In genomic region chr12:57546438-57547365, GRCh38 we compare ENCODE assay signal across 1 cellular context.
TF ChIP-seq lines count a peak whose summit lies in the region.

Gene DCTN2, minus strand, starts transcription at chr12:57547192. Its CDS starts 129 bp downstream, at chr12:57547063.

TF ChIP-seq in H1, 55 proteins besides CTCF, POLR2A, EP300 and RAD21 (continued from another document):
- TF ChIP-seq RNF2 (IDR thresholded peaks at IDR 0.05; ENCODE audit: borderline replicate concordance, low read depth, low read length, missing control alignments, poor library complexity, severe bottlenecking), result no peak
- no peak for TF ChIP-seq KDM5A (IDR thresholded peaks at IDR 0.05; ENCODE audit: low read length)
- peak; percentile 93 for TF ChIP-seq KDM4A (IDR thresholded peaks at IDR 0.05; ENCODE audit: low read depth, low read length, severe bottlenecking)
- no peak for TF ChIP-seq KDM1A (IDR thresholded peaks at IDR 0.05; ENCODE audit: borderline replicate concordance, low read length)
- TF ChIP-seq CREB1 (IDR thresholded peaks at IDR 0.05), result peak; percentile 93
- no peak for TF ChIP-seq MAX (IDR thresholded peaks at IDR 0.05)
- no peak for TF ChIP-seq FOSL1 (IDR thresholded peaks at IDR 0.05; ENCODE audit: insufficient read depth, low read depth, low read length)
- peak; percentile 66 for TF ChIP-seq PHF8 (conservative IDR thresholded peaks at IDR 0.05; ENCODE audit: low read depth, low read length)
- no peak for TF ChIP-seq TAF7 (optimal IDR thresholded peaks at IDR 0.05; ENCODE audit: borderline replicate concordance, low read depth, low read length)
- TF ChIP-seq USF2 (IDR thresholded peaks at IDR 0.05; ENCODE audit: low read length), result no peak
- TF ChIP-seq CHD7 (IDR thresholded peaks at IDR 0.05; ENCODE audit: insufficient replicate concordance, low read length), result no peak
- no peak for TF ChIP-seq ZNF274 (IDR thresholded peaks at IDR 0.05; ENCODE audit: borderline replicate concordance, extremely low read depth, low read length)
- peak; percentile 64 for TF ChIP-seq TAF1 (IDR thresholded peaks at IDR 0.05; ENCODE audit: low read depth, low read length)
- TF ChIP-seq RBBP5 (IDR thresholded peaks at IDR 0.05; ENCODE audit: borderline replicate concordance, low read depth, low read length), result no peak; the same call in 1 of the 2 replicates
- TF ChIP-seq NANOG (IDR thresholded peaks at IDR 0.05; ENCODE audit: insufficient read depth, low read depth, low read length, poor library complexity, severe bottlenecking), result no peak
- peak; percentile 83 for TF ChIP-seq SIX5 (IDR thresholded peaks at IDR 0.05; ENCODE audit: low read depth, low read length)
- TF ChIP-seq SP4 (IDR thresholded peaks at IDR 0.05; ENCODE audit: low read length), result no peak
- TF ChIP-seq SUZ12 (IDR thresholded peaks at IDR 0.05; ENCODE audit: low read length), result no peak
- TF ChIP-seq JUN (IDR thresholded peaks at IDR 0.05; ENCODE audit: low read depth, low read length), result no peak
- peak; percentile 59 to 72; a peak in 1 of 4 replicates for TF ChIP-seq SIN3A (conservative IDR thresholded peaks at IDR 0.05 in 1 of 2, IDR thresholded peaks at IDR 0.05 in 1 of 2; ENCODE audit: low read depth in 1 of 2, low read length in 2 of 2)
- TF ChIP-seq RFX5 (IDR thresholded peaks at IDR 0.05; ENCODE audit: borderline replicate concordance, low read depth, low read length), result no peak
- no peak for TF ChIP-seq YY1 (IDR thresholded peaks at IDR 0.05; ENCODE audit: low read depth, low read length)
- TF ChIP-seq MAFK (IDR thresholded peaks at IDR 0.05; ENCODE audit: low read depth, low read length), result no peak
- no peak for TF ChIP-seq GABPA (IDR thresholded peaks at IDR 0.05; ENCODE audit: borderline replicate concordance, insufficient read depth, low read length)
- TF ChIP-seq SP1 (IDR thresholded peaks at IDR 0.05; ENCODE audit: low read depth, low read length), result no peak
- 0 out of 2 replicates have a peak, but pooled peaks have one; percentile 33 for TF ChIP-seq TBP (IDR thresholded peaks at IDR 0.05; ENCODE audit: low read depth, low read length)
- no peak for TF ChIP-seq HDAC2 (IDR thresholded peaks at IDR 0.05; ENCODE audit: borderline replicate concordance in 1 of 2, low read depth in 2 of 2, low read length in 2 of 2)
- peak; percentile 99 for TF ChIP-seq CHD2 (IDR thresholded peaks at IDR 0.05; ENCODE audit: low read length)
- TF ChIP-seq CTBP2 (IDR thresholded peaks at IDR 0.05; ENCODE audit: borderline replicate concordance, insufficient read depth, insufficient read length, low read length), result peak; percentile 7
- no peak for TF ChIP-seq TEAD4 (IDR thresholded peaks at IDR 0.05; ENCODE audit: low read depth, low read length)
- TF ChIP-seq SAP30 (IDR thresholded peaks at IDR 0.05; ENCODE audit: insufficient read depth, insufficient replicate concordance, low read length), result peak; percentile 43
- peak; percentile 85 for TF ChIP-seq ASH2L (IDR thresholded peaks at IDR 0.05; ENCODE audit: low read length)
- TF ChIP-seq JUND (IDR thresholded peaks at IDR 0.05; ENCODE audit: low read length), result peak; percentile 69; the same call in 1 of the 2 replicates
- TF ChIP-seq TCF12 (IDR thresholded peaks at IDR 0.05; ENCODE audit: low read depth, low read length), result no peak
- TF ChIP-seq EZH2 (IDR thresholded peaks at IDR 0.05; ENCODE audit: low read depth, low read length, severe bottlenecking), result no peak
- TF ChIP-seq SIRT6 (IDR thresholded peaks at IDR 0.05; ENCODE audit: low read length), result no peak
- no peak for TF ChIP-seq CHD1 (IDR thresholded peaks at IDR 0.05; ENCODE audit: low read depth, low read length)
- no peak for TF ChIP-seq HDAC6 (IDR thresholded peaks at IDR 0.05; ENCODE audit: low read depth, low read length)
- TF ChIP-seq GTF2F1 (IDR thresholded peaks at IDR 0.05; ENCODE audit: borderline replicate concordance, low read depth, low read length), result no peak
- no peak for TF ChIP-seq NRF1 (IDR thresholded peaks at IDR 0.05; ENCODE audit: low read depth, low read length)
- no peak for TF ChIP-seq BCL11A (IDR thresholded peaks at IDR 0.05; ENCODE audit: low read depth in 2 of 2, low read length in 2 of 2)
- TF ChIP-seq POLR2AphosphoS5 (IDR thresholded peaks at IDR 0.05; ENCODE audit: low read depth, low read length), result peak; percentile 31; the same call in 1 of the 2 replicates
- no peak for TF ChIP-seq RXRA (IDR thresholded peaks at IDR 0.05; ENCODE audit: insufficient read depth, low read depth, low read length)
- TF ChIP-seq POU5F1 (IDR thresholded peaks at IDR 0.05; ENCODE audit: low read depth, low read length), result no peak
- TF ChIP-seq ATF2 (IDR thresholded peaks at IDR 0.05; ENCODE audit: low read length), result peak; percentile 99
- TF ChIP-seq SRF (IDR thresholded peaks at IDR 0.05; ENCODE audit: low read depth, low read length), result peak; percentile 18; the same call in 1 of the 2 replicates
- TF ChIP-seq BRCA1 (IDR thresholded peaks at IDR 0.05; ENCODE audit: low read depth, low read length), result peak; percentile 95
TF ChIP-seq in H1: peak in this region for 16.
